ENCODE assay signal across 14 cellular contexts in the genomic region with DNA sequence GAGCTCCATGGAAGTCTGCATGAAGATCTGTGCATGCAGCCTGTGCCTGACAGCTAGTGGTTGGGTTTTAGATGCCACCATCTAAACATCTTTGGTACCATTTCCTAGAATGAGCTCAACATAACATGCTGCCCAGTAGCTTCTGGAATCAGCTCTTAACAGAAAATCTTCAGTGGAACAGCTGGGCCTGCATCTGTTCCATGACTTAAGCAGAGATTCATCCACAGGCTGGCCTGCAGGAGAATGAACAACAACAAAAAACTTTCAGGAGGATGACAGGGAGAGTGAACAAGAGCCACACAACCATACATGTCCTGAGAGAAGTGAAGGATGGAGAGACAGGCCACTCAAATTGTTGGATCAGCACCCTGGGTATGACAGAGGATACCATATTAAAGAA.
"Had no signal": no experiment of that assay in that cellular context is flagged by ENCODE, and none has a peak within 500 bp of the region (broad histone marks: within the 10 kb centered on the region; RNA-seq: fewer than 3 reads in every experiment).

No MANE protein-coding gene starts in this region.

- H3K27me3 ChIP-seq: gastrocnemius medialis, upper lobe of left lung, uterus had no signal

- H3K36me3 ChIP-seq: gastrocnemius medialis, upper lobe of left lung, uterus had no signal

- DNase-seq: cortex of kidney; dorsolateral prefrontal cortex; effector memory CD4-positive, alpha-beta T cell; gastrocnemius medialis; islet precursor cell; mammary epithelial cell; natural killer cell; posterior cingulate gyrus; stimulated activated CD4-positive, alpha-beta T cell treated with anti-CD3 and anti-CD28 coated beads, Interleukin-2, amount 100 ng/mL, for 24 hours; stimulated activated CD4-positive, alpha-beta T cell treated with anti-CD3 and anti-CD28 coated beads, Interleukin-4, amount 100 ng/mL, for 4 hours; stimulated activated naive CD4-positive, alpha-beta T cell; upper lobe of left lung; uterus had no signal

- H3K4me1 ChIP-seq: upper lobe of left lung, uterus had no signal

- H3K4me3 ChIP-seq: dorsolateral prefrontal cortex, gastrocnemius medialis, skin epidermis, upper lobe of left lung, uterus had no signal

- H3K27ac ChIP-seq: dorsolateral prefrontal cortex, gastrocnemius medialis, skin epidermis, upper lobe of left lung, uterus had no signal

- H3K9me3 ChIP-seq: gastrocnemius medialis, upper lobe of left lung, uterus had no signal
